Comparison of ENCODE assay signal across 24 cellular contexts in the genomic region with DNA sequence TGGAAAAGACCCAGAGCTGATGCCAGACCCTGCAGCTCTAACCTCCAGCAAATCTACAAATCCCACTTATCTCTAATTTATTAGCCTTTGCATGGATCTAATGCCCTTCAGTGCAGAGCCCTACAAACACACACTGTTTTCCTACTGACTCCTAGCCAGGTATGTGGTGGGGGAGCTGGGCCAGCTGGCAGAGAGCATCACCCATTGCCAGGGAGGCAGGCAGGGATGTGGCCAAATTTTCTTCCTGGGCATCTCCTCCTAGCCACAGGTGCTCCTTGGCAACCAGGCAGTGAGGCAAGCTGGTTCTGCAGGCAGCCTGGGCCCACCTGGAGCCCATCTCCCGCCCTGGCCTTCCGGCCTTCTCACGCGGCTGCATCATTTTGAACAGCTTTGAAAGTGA. TPM values are rescaled to one million over a fixed set of nuclear protein-coding genes. Genes with fewer than 3 reads are reported as not detected.
"Had no signal": no experiment of that assay in that cellular context is flagged by ENCODE, and none has a peak within 500 bp of the region (broad histone marks: within the 10 kb centered on the region; RNA-seq: fewer than 3 reads in every experiment).

No MANE protein-coding gene starts in this region.

- H3K4me1 ChIP-seq: SJSA1 had no signal

- H3K9me3 ChIP-seq: SJSA1 had no signal

- H3K27ac Mint-ChIP-seq: IgD-negative memory B cell had no signal

- H3K4me3 ChIP-seq: K562, SJSA1, SK-N-MC had no signal

- FAIRE-seq: K562, RCC 7860 had no signal

- H3K36me3 ChIP-seq: SJSA1 had no signal

- DNase-seq: Kasumi-1, MM.1S, NCI-H1092 treated with DMSO at 0.1 percent for 48 hours, NCI-H1436, NCI-H187, NCI-H2029, NCI-H2081 treated with DMSO at 0.1 percent for 48 hours, NCI-H2171, NCI-H226, NCI-H446, NCI-H510A, NCI-H524 treated with DMSO at 0.1 percent for 48 hours, NCI-H69, NCI-H82, Right ventricle myocardium superior, RPMI8226, SIG-M5 had no signal

- H3K4me2 ChIP-seq: KMS-11 had no signal

- H3K9ac ChIP-seq: KMS-11 had no signal

- ATAC-seq: K562 had no signal

- H3K4me3 Mint-ChIP-seq: IgD-negative memory B cell had no signal

- H3K27ac ChIP-seq: KMS-11, SJSA1, SK-N-MC had no signal

RNA-seq across cellular contexts. Expression of gene EMX2, which starts 55.9 kb away (rescaled TPM):
- total RNA-seq: K562, M059J, Right ventricle myocardium superior had no signal
- polyA plus RNA-seq: IgD-negative memory B cell, K562 had no signal
